ENCODE assay signal across 8 cellular contexts in genomic region chr3:99774467-99774866, GRCh38. TPM values are rescaled to one million over a fixed set of nuclear protein-coding genes. Genes with fewer than 3 reads are reported as not detected.
DNase-seq lines count a peak whose midpoint lies in the region; ATAC-seq and TF ChIP-seq lines count a peak whose summit lies in the region.

No MANE protein-coding gene starts in this region.

- H3K9me3 Mint-ChIP-seq in HFFc6 = no peaks in the 10 kb centered on the region

- 0 out of 2 replicates have a peak overlapping the region, but pooled peaks have one; percentile 17 for H3K27ac Mint-ChIP-seq in HFFc6

- H3K27me3 Mint-ChIP-seq in HFFc6 (ENCODE audit: insufficient read depth) = peaks cover 4% of the 10 kb centered on the region; the same call in 1 of the 2 replicates

- no peak for TF ChIP-seq CTCF in HFFc6 (IDR thresholded peaks at IDR 0.05)

- peaks cover 5% of the 10 kb centered on the region for H3K36me3 Mint-ChIP-seq in HFFc6 (ENCODE audit: low read depth)

- DNase-seq in HFFc6 (peak; percentile 86), MV-4-11 (lab: John Stamatoyannopoulos, UW) (peak; percentile 49), myocyte (ENCODE audit: low read depth) (peak; percentile 44), ureter (ENCODE audit: low spot score) (no peak), iPS-NIHi11 (ENCODE audit: low spot score) (no peak), occipital lobe (lab: John Stamatoyannopoulos, UW) (no peak)
- DNase-seq in activated CD4-positive, alpha-beta T cell treated with anti-CD3 and anti-CD28 coated beads, Interleukin-2, amount 50 U/mL, for 48 hours = no peak

- no peak overlapping the region for H3K4me3 Mint-ChIP-seq in HFFc6

- H3K4me1 Mint-ChIP-seq in HFFc6 (ENCODE audit: low read depth) = peaks cover 39% of the 10 kb centered on the region

- ATAC-seq in GM18867 (IDR thresholded peaks at IDR 0.05; ENCODE audit: unreplicated experiment) = peak; percentile 95

RNA-seq across cellular contexts. Expression of gene CMSS1, which starts 43.2 kb away (rescaled TPM):
- 10 to 100 TPM; 27.8 to 47.0 (median 38.1) TPM for total RNA-seq in HFFc6 (2021; fragmentation: NEBNext Ultra II Directional; extraction: Animal tissue kit (Norgen Biotek cat#: 25700))
- total RNA-seq in myocyte (27.2 and 28.4 TPM in 2 replicates), ureter (41.9 TPM), occipital lobe (13.3 TPM)
- 38.3 TPM for polyA plus RNA-seq in myocyte (2012)

Comparison
In these comparisons a context has a peak if more than half of its experiments do, and no peak if none do; other contexts are left out.
1. DNase-seq: peak in HFFc6 (single experiment), MV-4-11 (single experiment) and myocyte (single experiment); none in ureter (single experiment), activated CD4-positive, alpha-beta T cell treated with anti-CD3 and anti-CD28 coated beads, Interleukin-2, amount 50 U/mL, for 48 hours (0 of 2), iPS-NIHi11 (single experiment) and occipital lobe (single experiment).